1 cellular context compared by ENCODE assay signal in genomic region chr21:37269481-37269880, GRCh38.
TF ChIP-seq lines count a peak whose summit lies in the region.

No MANE protein-coding gene starts in this region.

TF ChIP-seq in WTC11, 78 proteins besides CTCF, POLR2A, EP300 and RAD21 (continued from another document):
- TF ChIP-seq AR (CRISPR knock-in tag; IDR thresholded peaks at IDR 0.05) = no peak
- TF ChIP-seq EMX1 (CRISPR knock-in tag; IDR thresholded peaks at IDR 0.05) = no peak
- TF ChIP-seq NR1H2 (CRISPR knock-in tag; IDR thresholded peaks at IDR 0.05) = no peak
- TF ChIP-seq CBFB (CRISPR knock-in tag; IDR thresholded peaks at IDR 0.05; ENCODE audit: low read depth) = no peak
